Comparison of ENCODE assay signal across 1 cellular context in the genomic region with DNA sequence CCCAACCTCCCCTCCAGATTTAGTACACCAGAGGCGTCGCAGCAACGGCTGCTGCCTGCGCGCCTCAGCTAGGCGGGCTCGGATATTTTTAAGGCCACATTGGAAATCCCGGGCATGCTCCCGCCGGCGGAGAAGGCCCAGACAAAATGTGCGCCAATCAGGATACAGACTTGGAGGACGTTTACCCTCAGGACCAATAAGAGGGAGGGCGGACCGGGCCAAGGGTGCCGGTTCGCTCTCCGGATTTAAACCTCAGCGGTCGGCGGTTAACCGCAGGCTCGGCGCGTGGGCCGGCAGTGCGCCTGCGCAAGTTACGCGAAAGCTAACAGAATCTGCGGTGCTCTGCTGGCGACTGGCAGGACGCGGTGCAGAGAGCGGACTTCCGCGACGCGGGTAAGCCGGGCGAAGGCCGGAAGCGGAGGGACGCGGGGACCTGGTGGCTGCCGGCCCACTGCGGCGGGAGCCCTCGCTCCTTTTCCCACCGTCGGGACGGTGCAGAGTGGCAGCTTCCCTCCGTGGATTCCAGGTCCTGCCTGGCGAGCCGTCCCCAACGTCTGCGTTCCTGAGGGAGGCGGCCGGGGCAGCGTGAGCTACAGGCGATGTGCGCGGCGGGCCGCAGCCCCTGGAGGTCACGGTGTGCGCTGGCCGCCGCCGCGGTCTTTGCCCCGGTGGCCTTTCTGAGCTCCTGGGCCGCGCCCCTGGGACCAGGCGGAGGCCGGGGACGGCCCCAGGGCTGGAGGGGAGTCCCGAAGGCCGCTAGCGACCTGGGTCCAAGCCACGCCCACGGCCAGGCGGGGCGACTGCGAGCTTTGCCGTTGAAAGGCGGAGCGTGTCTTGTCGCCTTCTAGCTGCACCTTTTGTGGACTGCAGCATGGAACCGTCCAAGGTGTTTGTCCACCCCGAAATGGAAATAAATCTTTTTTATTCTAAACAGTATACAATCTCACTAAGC.
TF ChIP-seq lines count a peak whose summit lies in the region.

A gene with protein sequence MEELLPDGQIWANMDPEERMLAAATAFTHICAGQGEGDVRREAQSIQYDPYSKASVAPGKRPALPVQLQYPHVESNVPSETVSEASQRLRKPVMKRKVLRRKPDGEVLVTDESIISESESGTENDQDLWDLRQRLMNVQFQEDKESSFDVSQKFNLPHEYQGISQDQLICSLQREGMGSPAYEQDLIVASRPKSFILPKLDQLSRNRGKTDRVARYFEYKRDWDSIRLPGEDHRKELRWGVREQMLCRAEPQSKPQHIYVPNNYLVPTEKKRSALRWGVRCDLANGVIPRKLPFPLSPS (plus strand): TSS at position 296 of the 952 bp plus-strand sequence. CDS start 11,701 bp downstream, outside the sequence.

TF ChIP-seq in K562, 482 proteins besides CTCF, POLR2A, EP300 and RAD21 (continued from another document and continues in another):
- TF ChIP-seq, protein P1, sequence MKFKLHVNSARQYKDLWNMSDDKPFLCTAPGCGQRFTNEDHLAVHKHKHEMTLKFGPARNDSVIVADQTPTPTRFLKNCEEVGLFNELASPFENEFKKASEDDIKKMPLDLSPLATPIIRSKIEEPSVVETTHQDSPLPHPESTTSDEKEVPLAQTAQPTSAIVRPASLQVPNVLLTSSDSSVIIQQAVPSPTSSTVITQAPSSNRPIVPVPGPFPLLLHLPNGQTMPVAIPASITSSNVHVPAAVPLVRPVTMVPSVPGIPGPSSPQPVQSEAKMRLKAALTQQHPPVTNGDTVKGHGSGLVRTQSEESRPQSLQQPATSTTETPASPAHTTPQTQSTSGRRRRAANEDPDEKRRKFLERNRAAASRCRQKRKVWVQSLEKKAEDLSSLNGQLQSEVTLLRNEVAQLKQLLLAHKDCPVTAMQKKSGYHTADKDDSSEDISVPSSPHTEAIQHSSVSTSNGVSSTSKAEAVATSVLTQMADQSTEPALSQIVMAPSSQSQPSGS (CRISPR knock-in tag; IDR thresholded peaks at IDR 0.05) = no peak
- TF ChIP-seq HMG20A (CRISPR knock-in tag; conservative IDR thresholded peaks at IDR 0.05) = no peak
- TF ChIP-seq ASH1L (IDR thresholded peaks at IDR 0.05; ENCODE audit: borderline replicate concordance, low read depth, partially characterized antibody) = peak; percentile 34
- TF ChIP-seq, protein P2, sequence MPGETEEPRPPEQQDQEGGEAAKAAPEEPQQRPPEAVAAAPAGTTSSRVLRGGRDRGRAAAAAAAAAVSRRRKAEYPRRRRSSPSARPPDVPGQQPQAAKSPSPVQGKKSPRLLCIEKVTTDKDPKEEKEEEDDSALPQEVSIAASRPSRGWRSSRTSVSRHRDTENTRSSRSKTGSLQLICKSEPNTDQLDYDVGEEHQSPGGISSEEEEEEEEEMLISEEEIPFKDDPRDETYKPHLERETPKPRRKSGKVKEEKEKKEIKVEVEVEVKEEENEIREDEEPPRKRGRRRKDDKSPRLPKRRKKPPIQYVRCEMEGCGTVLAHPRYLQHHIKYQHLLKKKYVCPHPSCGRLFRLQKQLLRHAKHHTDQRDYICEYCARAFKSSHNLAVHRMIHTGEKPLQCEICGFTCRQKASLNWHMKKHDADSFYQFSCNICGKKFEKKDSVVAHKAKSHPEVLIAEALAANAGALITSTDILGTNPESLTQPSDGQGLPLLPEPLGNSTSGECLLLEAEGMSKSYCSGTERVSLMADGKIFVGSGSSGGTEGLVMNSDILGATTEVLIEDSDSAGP (CRISPR knock-in tag; IDR thresholded peaks at IDR 0.05) = no peak
- no peak for TF ChIP-seq ZNF551 (CRISPR knock-in tag; IDR thresholded peaks at IDR 0.05)
- TF ChIP-seq, protein P3, sequence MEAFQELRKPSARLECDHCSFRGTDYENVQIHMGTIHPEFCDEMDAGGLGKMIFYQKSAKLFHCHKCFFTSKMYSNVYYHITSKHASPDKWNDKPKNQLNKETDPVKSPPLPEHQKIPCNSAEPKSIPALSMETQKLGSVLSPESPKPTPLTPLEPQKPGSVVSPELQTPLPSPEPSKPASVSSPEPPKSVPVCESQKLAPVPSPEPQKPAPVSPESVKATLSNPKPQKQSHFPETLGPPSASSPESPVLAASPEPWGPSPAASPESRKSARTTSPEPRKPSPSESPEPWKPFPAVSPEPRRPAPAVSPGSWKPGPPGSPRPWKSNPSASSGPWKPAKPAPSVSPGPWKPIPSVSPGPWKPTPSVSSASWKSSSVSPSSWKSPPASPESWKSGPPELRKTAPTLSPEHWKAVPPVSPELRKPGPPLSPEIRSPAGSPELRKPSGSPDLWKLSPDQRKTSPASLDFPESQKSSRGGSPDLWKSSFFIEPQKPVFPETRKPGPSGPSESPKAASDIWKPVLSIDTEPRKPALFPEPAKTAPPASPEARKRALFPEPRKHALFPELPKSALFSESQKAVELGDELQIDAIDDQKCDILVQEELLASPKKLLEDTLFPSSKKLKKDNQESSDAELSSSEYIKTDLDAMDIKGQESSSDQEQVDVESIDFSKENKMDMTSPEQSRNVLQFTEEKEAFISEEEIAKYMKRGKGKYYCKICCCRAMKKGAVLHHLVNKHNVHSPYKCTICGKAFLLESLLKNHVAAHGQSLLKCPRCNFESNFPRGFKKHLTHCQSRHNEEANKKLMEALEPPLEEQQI (IDR thresholded peaks at IDR 0.05) = peak; percentile 93
- no peak for TF ChIP-seq SNIP1 (IDR thresholded peaks at IDR 0.05; ENCODE audit: low read depth)
- TF ChIP-seq TBL1XR1 (IDR thresholded peaks at IDR 0.05; ENCODE audit: low read length in 2 of 2) = no peak; a peak in 1 of 4 replicates
- TF ChIP-seq, protein P4, sequence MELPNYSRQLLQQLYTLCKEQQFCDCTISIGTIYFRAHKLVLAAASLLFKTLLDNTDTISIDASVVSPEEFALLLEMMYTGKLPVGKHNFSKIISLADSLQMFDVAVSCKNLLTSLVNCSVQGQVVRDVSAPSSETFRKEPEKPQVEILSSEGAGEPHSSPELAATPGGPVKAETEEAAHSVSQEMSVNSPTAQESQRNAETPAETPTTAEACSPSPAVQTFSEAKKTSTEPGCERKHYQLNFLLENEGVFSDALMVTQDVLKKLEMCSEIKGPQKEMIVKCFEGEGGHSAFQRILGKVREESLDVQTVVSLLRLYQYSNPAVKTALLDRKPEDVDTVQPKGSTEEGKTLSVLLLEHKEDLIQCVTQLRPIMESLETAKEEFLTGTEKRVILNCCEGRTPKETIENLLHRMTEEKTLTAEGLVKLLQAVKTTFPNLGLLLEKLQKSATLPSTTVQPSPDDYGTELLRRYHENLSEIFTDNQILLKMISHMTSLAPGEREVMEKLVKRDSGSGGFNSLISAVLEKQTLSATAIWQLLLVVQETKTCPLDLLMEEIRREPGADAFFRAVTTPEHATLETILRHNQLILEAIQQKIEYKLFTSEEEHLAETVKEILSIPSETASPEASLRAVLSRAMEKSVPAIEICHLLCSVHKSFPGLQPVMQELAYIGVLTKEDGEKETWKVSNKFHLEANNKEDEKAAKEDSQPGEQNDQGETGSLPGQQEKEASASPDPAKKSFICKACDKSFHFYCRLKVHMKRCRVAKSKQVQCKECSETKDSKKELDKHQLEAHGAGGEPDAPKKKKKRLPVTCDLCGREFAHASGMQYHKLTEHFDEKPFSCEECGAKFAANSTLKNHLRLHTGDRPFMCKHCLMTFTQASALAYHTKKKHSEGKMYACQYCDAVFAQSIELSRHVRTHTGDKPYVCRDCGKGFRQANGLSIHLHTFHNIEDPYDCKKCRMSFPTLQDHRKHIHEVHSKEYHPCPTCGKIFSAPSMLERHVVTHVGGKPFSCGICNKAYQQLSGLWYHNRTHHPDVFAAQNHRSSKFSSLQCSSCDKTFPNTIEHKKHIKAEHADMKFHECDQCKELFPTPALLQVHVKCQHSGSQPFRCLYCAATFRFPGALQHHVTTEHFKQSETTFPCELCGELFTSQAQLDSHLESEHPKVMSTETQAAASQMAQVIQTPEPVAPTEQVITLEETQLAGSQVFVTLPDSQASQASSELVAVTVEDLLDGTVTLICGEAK (IDR thresholded peaks at IDR 0.05) = peak; percentile 54
- TF ChIP-seq, protein P4 (CRISPR knock-in tag; IDR thresholded peaks at IDR 0.05) = no peak
- TF ChIP-seq ERF (CRISPR knock-in tag; IDR thresholded peaks at IDR 0.05) = no peak
- TF ChIP-seq, protein P5, sequence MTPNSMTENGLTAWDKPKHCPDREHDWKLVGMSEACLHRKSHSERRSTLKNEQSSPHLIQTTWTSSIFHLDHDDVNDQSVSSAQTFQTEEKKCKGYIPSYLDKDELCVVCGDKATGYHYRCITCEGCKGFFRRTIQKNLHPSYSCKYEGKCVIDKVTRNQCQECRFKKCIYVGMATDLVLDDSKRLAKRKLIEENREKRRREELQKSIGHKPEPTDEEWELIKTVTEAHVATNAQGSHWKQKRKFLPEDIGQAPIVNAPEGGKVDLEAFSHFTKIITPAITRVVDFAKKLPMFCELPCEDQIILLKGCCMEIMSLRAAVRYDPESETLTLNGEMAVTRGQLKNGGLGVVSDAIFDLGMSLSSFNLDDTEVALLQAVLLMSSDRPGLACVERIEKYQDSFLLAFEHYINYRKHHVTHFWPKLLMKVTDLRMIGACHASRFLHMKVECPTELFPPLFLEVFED (CRISPR knock-in tag; conservative IDR thresholded peaks at IDR 0.05) = no peak
- TF ChIP-seq, protein P6, sequence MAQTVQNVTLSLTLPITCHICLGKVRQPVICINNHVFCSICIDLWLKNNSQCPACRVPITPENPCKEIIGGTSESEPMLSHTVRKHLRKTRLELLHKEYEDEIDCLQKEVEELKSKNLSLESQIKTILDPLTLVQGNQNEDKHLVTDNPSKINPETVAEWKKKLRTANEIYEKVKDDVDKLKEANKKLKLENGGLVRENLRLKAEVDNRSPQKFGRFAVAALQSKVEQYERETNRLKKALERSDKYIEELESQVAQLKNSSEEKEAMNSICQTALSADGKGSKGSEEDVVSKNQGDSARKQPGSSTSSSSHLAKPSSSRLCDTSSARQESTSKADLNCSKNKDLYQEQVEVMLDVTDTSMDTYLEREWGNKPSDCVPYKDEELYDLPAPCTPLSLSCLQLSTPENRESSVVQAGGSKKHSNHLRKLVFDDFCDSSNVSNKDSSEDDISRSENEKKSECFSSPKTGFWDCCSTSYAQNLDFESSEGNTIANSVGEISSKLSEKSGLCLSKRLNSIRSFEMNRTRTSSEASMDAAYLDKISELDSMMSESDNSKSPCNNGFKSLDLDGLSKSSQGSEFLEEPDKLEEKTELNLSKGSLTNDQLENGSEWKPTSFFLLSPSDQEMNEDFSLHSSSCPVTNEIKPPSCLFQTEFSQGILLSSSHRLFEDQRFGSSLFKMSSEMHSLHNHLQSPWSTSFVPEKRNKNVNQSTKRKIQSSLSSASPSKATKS (CRISPR knock-in tag; IDR thresholded peaks at IDR 0.05) = no peak
- TF ChIP-seq HDAC1 (IDR thresholded peaks at IDR 0.05) = peak in 1 of 2 experiments; percentile 65; a peak in 1 of 4 replicates
- TF ChIP-seq ZNF830 (CRISPR knock-in tag; IDR thresholded peaks at IDR 0.05) = no peak
- TF ChIP-seq, protein P7, sequence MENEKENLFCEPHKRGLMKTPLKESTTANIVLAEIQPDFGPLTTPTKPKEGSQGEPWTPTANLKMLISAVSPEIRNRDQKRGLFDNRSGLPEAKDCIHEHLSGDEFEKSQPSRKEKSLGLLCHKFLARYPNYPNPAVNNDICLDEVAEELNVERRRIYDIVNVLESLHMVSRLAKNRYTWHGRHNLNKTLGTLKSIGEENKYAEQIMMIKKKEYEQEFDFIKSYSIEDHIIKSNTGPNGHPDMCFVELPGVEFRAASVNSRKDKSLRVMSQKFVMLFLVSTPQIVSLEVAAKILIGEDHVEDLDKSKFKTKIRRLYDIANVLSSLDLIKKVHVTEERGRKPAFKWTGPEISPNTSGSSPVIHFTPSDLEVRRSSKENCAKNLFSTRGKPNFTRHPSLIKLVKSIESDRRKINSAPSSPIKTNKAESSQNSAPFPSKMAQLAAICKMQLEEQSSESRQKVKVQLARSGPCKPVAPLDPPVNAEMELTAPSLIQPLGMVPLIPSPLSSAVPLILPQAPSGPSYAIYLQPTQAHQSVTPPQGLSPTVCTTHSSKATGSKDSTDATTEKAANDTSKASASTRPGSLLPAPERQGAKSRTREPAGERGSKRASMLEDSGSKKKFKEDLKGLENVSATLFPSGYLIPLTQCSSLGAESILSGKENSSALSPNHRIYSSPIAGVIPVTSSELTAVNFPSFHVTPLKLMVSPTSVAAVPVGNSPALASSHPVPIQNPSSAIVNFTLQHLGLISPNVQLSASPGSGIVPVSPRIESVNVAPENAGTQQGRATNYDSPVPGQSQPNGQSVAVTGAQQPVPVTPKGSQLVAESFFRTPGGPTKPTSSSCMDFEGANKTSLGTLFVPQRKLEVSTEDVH (IDR thresholded peaks at IDR 0.05; ENCODE audit: low read depth, partially characterized antibody) = no peak
- no peak for TF ChIP-seq ZNF354B (CRISPR knock-in tag; IDR thresholded peaks at IDR 0.05)
- TF ChIP-seq PHF20 (IDR thresholded peaks at IDR 0.05; ENCODE audit: partially characterized antibody) = peak; percentile 70
- TF ChIP-seq NELFE (IDR thresholded peaks at IDR 0.05; ENCODE audit: insufficient read depth, insufficient read length) = no peak
- no peak for TF ChIP-seq SAFB2 (IDR thresholded peaks at IDR 0.05; ENCODE audit: borderline replicate concordance, low read depth, low read length, severe bottlenecking)
- peak; percentile 69 for TF ChIP-seq U2AF1 (optimal IDR thresholded peaks at IDR 0.05; ENCODE audit: low read depth, low read length)
- no peak for TF ChIP-seq ZNF224 (CRISPR knock-in tag; IDR thresholded peaks at IDR 0.05)
- TF ChIP-seq, protein P8, sequence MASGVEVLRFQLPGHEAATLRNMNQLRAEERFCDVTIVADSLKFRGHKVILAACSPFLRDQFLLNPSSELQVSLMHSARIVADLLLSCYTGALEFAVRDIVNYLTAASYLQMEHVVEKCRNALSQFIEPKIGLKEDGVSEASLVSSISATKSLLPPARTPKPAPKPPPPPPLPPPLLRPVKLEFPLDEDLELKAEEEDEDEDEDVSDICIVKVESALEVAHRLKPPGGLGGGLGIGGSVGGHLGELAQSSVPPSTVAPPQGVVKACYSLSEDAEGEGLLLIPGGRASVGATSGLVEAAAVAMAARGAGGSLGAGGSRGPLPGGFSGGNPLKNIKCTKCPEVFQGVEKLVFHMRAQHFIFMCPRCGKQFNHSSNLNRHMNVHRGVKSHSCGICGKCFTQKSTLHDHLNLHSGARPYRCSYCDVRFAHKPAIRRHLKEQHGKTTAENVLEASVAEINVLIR (CRISPR knock-in tag; IDR thresholded peaks at IDR 0.05) = no peak
- no peak for TF ChIP-seq ZNF76 (CRISPR knock-in tag; IDR thresholded peaks at IDR 0.05; ENCODE audit: borderline replicate concordance)
- TF ChIP-seq ZNF561 (CRISPR knock-in tag; conservative IDR thresholded peaks at IDR 0.05) = no peak
